Comparison of ENCODE assay signal across 8 cellular contexts in genomic region chr18:56869189-56869777, GRCh38.
DNase-seq lines count a peak whose midpoint lies in the region; ATAC-seq and TF ChIP-seq lines count a peak whose summit lies in the region.

No MANE protein-coding gene starts in this region.

- no peak for TF ChIP-seq POLR2A in uterus (IDR thresholded peaks at IDR 0.05)

- no peaks in the 10 kb centered on the region for H3K4me1 ChIP-seq in uterus

- H3K9me3 ChIP-seq in uterus: no peaks in the 10 kb centered on the region

- no peak overlapping the region for H3K27ac ChIP-seq in uterus

- H3K27me3 ChIP-seq in kidney epithelial cell (ENCODE audit: control insufficient read depth, insufficient read depth, low read length) (no peaks in the 10 kb centered on the region), uterus (no peaks in the 10 kb centered on the region)

- ATAC-seq in HG03280 (IDR thresholded peaks at IDR 0.05; ENCODE audit: unreplicated experiment): peak; percentile 85

- no peak overlapping the region for H3K4me3 ChIP-seq in kidney epithelial cell (ENCODE audit: low read depth, low read length)
- no peak overlapping the region for H3K4me3 ChIP-seq in uterus

- in situ Hi-C loops in GM13977 (cut with MboI; ENCODE audit: low pct_unique_long_range_greater_than_20kb, low sequenced_read_pairs, unreplicated experiment): loop anchor here (25.0 kb wide), 1 partner anchor 568 kb away; the partner anchor contains the start of gene ONECUT2

- TF ChIP-seq CTCF in GM13977 (IDR thresholded peaks at IDR 0.05; ENCODE audit: extremely low read depth, insufficient read depth, missing control alignments) (peak; percentile 78), kidney epithelial cell (IDR thresholded peaks at IDR 0.05; ENCODE audit: insufficient read depth, low read length, poor library complexity, severe bottlenecking) (peak; percentile 73), uterus (IDR thresholded peaks at IDR 0.05) (peak in 3 of 4 experiments; percentile 34 to 43 (median 36))

- H3K36me3 ChIP-seq in kidney epithelial cell (ENCODE audit: control insufficient read depth, insufficient read depth, low read length): no peaks in the 10 kb centered on the region
- no peaks in the 10 kb centered on the region for H3K36me3 ChIP-seq in uterus

- DNase-seq in AG08396 (ENCODE audit: low spot score): peak; percentile 9
- DNase-seq in GM13977 (ENCODE audit: low spot score): peak; percentile 16
- DNase-seq in NCI-H446 treated with DMSO at 0.1 percent for 48 hours (lab: John Stamatoyannopoulos, UW): peak; percentile 67
- DNase-seq in astrocyte of the hippocampus (ENCODE audit: low read depth, low spot score): peak; percentile 52
- peak; percentile 10 for DNase-seq in kidney epithelial cell (ENCODE audit: low read depth)
- DNase-seq in uterus: no peak
- DNase-seq in OCI-M2 (lab: John Stamatoyannopoulos, UW; ENCODE audit: unreplicated experiment): no peak

- intact Hi-C loops in uterus (cut with DNase I; ENCODE audit: low total_unique reads): no loop called here

Comparison
In these comparisons a context has a peak if more than half of its experiments do, and no peak if none do; other contexts are left out.
1. DNase-seq: peak in AG08396 (single experiment), GM13977 (single experiment), NCI-H446 treated with DMSO at 0.1 percent for 48 hours (single experiment), astrocyte of the hippocampus (single experiment) and kidney epithelial cell (single experiment); none in uterus (0 of 2) and OCI-M2 (single experiment).
2. Peak in every context shown above with its lines, with median percentiles within 50 percentile points of each other: CTCF ChIP-seq.